Comparison of ENCODE assay signal across 8 cellular contexts in genomic region chr10:3783313-3783689, GRCh38. TPM values are rescaled to one million over a fixed set of nuclear protein-coding genes. Genes with fewer than 3 reads are reported as not detected.
A peak's percentile ranks its signal among the peaks of the same experiment; 100 is the strongest.
DNase-seq lines count a peak whose midpoint lies in the region; ATAC-seq lines count a peak whose summit lies in the region.

No MANE protein-coding gene starts in this region.

- peak overlapping the region; percentile 98 for H3K27ac Mint-ChIP-seq in activated naive CD8-positive, alpha-beta T cell treated with anti-CD3 and anti-CD28 coated beads, Interleukin-2, amount 50 U/mL, for 24 hours

- in situ Hi-C loops in SK-MEL-5 (cut with HindIII; ENCODE audit: low pct_unique_long_range_greater_than_20kb, low sequenced_read_pairs) = no loop called here

- peak overlapping the region; percentile 97 for H3K4me3 Mint-ChIP-seq in activated naive CD8-positive, alpha-beta T cell treated with anti-CD3 and anti-CD28 coated beads, Interleukin-2, amount 50 U/mL, for 24 hours

- H3K36me3 Mint-ChIP-seq in activated naive CD8-positive, alpha-beta T cell treated with anti-CD3 and anti-CD28 coated beads, Interleukin-2, amount 50 U/mL, for 24 hours (ENCODE audit: low read depth) = peaks cover 62% of the 10 kb centered on the region

- peaks cover 4% of the 10 kb centered on the region for H3K9me3 Mint-ChIP-seq in activated naive CD8-positive, alpha-beta T cell treated with anti-CD3 and anti-CD28 coated beads, Interleukin-2, amount 50 U/mL, for 24 hours

- H3K27me3 Mint-ChIP-seq in activated naive CD8-positive, alpha-beta T cell treated with anti-CD3 and anti-CD28 coated beads, Interleukin-2, amount 50 U/mL, for 24 hours = no peaks in the 10 kb centered on the region

- ATAC-seq in HG03139 (IDR thresholded peaks at IDR 0.05; ENCODE audit: unreplicated experiment) = peak; percentile 24
- peak; percentile 50 for ATAC-seq in activated naive CD8-positive, alpha-beta T cell treated with anti-CD3 and anti-CD28 coated beads, Interleukin-2, amount 50 U/mL, for 24 hours
- ATAC-seq in left ventricle myocardium superior = peak; percentile 12

- H3K4me1 Mint-ChIP-seq in activated naive CD8-positive, alpha-beta T cell treated with anti-CD3 and anti-CD28 coated beads, Interleukin-2, amount 50 U/mL, for 24 hours = peaks cover 57% of the 10 kb centered on the region

- DNase-seq in SIG-M5 treated with dmso at 0.1 percent for 504 hours (lab: John Stamatoyannopoulos, UW; ENCODE audit: unreplicated experiment) (peak; percentile 58), SIG-M5 (lab: John Stamatoyannopoulos, UW) (no peak), SK-MEL-5 (ENCODE audit: low read depth, low spot score) (peak; percentile 53), left ventricle myocardium superior (peak; percentile 65), retina (peak; percentile 79), COR-L47 (lab: John Stamatoyannopoulos, UW) (no peak)
- peak; percentile 75 for DNase-seq in activated naive CD8-positive, alpha-beta T cell treated with anti-CD3 and anti-CD28 coated beads, Interleukin-2, amount 50 U/mL, for 24 hours

- intact Hi-C loops in left ventricle myocardium superior (cut with micrococcal nuclease) = no loop called here

RNA-seq across cellular contexts. Expression of gene KLF6, which starts 1.7 kb away (rescaled TPM):
- 15.0 and 18.5 TPM in 2 replicates for total RNA-seq in SK-MEL-5 (2014; rRNA removed; shearing (Covaris generic))
- polyA plus RNA-seq in SK-MEL-5 (2015; cell fraction: cytosol; rRNA removed) = 34.5 and 48.0 TPM in 2 replicates
- 218 and 235 TPM in 2 replicates for polyA plus RNA-seq in SK-MEL-5 (2015; cell fraction: nucleus; rRNA removed)
- total RNA-seq in left ventricle myocardium superior = 62.0 TPM

Comparison
In these comparisons a context has a peak if more than half of its experiments do, and no peak if none do; other contexts are left out.
1. DNase-seq: peak in SIG-M5 treated with dmso at 0.1 percent for 504 hours (single experiment), SK-MEL-5 (single experiment), activated naive CD8-positive, alpha-beta T cell treated with anti-CD3 and anti-CD28 coated beads, Interleukin-2, amount 50 U/mL, for 24 hours (single experiment), left ventricle myocardium superior (single experiment) and retina (single experiment); none in SIG-M5 (single experiment) and COR-L47 (single experiment).
2. Peak in every context shown above with its lines, with median percentiles within 50 percentile points of each other: ATAC-seq.